9 cellular contexts compared by ENCODE assay signal in the genomic region with DNA sequence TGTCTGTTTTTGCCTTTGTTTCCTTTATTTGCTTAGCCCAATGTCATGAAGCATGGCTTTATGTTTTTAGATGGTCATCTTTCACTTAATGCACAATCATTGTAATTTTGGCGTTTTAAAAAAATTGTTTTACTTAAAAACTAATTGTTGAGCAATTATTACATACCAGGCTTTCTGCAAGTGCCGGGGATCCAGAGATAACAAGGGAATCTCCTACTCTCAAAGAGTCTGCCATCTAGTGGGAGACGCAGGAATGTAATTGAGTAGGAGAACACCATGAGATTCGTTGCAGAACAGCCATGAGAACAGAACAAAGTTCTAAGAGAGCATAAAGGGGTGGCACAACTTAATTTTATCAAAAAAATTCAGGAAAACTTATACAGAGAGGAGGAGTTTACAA. TPM values are rescaled to one million over a fixed set of nuclear protein-coding genes. Genes with fewer than 3 reads are reported as not detected.
DNase-seq lines count a peak whose midpoint lies in the region; ATAC-seq, FAIRE-seq and TF ChIP-seq lines count a peak whose summit lies in the region.
"Not testable (repeated sequence)": the region's sequence is repeated elsewhere in the genome, so short reads cannot be mapped to it uniquely, and the experiment has no call there.
"Had no signal": no experiment of that assay in that cellular context is flagged by ENCODE, and none has a peak within 500 bp of the region (broad histone marks: within the 10 kb centered on the region; RNA-seq: fewer than 3 reads in every experiment).

No MANE protein-coding gene starts in this region.

- H3K79me2 ChIP-seq in SK-N-SH (ENCODE audit: insufficient read depth); K562 (ENCODE audit: control insufficient read depth, insufficient read depth, low read length): not testable (repeated sequence)

- not testable (repeated sequence) for H4K91ac ChIP-seq in mesenchymal stem cell (ENCODE audit: low read length)

- intact Hi-C loops in CD4-positive, alpha-beta memory T cell (cut with micrococcal nuclease): loop anchor here (1.0 to 5.0 kb wide), 2 partner anchors 42 to 135 kb away; no protein-coding TSS in a partner anchor
- intact Hi-C loops in K562 (cut with micrococcal nuclease): loop anchor here (1.0 to 5.0 kb wide), 2 partner anchors 135 to 232 kb away; no protein-coding TSS in a partner anchor
- intact Hi-C loops in thyroid gland (cut with DNase I): not testable (repeated sequence)

- not testable (repeated sequence) for H2AFZ ChIP-seq in SK-N-SH (ENCODE audit: low read depth); K562 (ENCODE audit: low read depth, low read length); mesenchymal stem cell (ENCODE audit: low read depth, low read length)

- not testable (repeated sequence) for H2BK5ac ChIP-seq in mesenchymal stem cell (ENCODE audit: low read depth, low read length, poor library complexity, severe bottlenecking)

- TF ChIP-seq RAD21 in SK-N-SH (IDR thresholded peaks at IDR 0.05; ENCODE audit: low read length): peak; percentile 60
- peak; percentile 77 to 83 for TF ChIP-seq RAD21 in K562 (CRISPR knock-in tag; conservative IDR thresholded peaks at IDR 0.05 in 1 of 2, IDR thresholded peaks at IDR 0.05 in 1 of 2)

- H4K8ac ChIP-seq in mesenchymal stem cell (ENCODE audit: low read length): not testable (repeated sequence)

- H4K20me1 ChIP-seq in SK-N-SH (ENCODE audit: insufficient read depth); K562 (replicated peaks; ENCODE audit: control insufficient read depth, insufficient read depth, low read length): not testable (repeated sequence)

- POLR2A ChIA-PET in CD4-positive, alpha-beta memory T cell (lab: Charles Lee; ENCODE audit: partially characterized antibody); SK-N-SH (lab: Yijun Ruan, JAX); K562 (lab: Yijun Ruan, JAX): not testable (repeated sequence)

- H2AK5ac ChIP-seq in mesenchymal stem cell (ENCODE audit: low read length, severe bottlenecking): not testable (repeated sequence)

- not testable (repeated sequence) for H3K27me3 Mint-ChIP-seq in CD4-positive, alpha-beta memory T cell

- not testable (repeated sequence) for H3K79me1 ChIP-seq in mesenchymal stem cell (replicated peaks; ENCODE audit: low read length, poor library complexity, severe bottlenecking)

- not testable (repeated sequence) for BruUV-seq in K562 (replicated peaks; lab: Mats Ljungman, UMichigan)

- not testable (repeated sequence) for H3K4me3 Mint-ChIP-seq in CD4-positive, alpha-beta memory T cell

- TF ChIP-seq POLR2A in H54 (IDR thresholded peaks at IDR 0.05; ENCODE audit: low read depth, low read length); K562 (conservative IDR thresholded peaks at IDR 0.05); thyroid gland (IDR thresholded peaks at IDR 0.05): not testable (repeated sequence)

- H3K4me1 Mint-ChIP-seq in CD4-positive, alpha-beta memory T cell: peaks cover 8 to 20% (median 16%) of the 10 kb centered on the region in 4 donors

- H3K9me3 Mint-ChIP-seq in CD4-positive, alpha-beta memory T cell: not testable (repeated sequence)

- not testable (repeated sequence) for H3F3A ChIP-seq in SK-N-SH (replicated peaks; ENCODE audit: insufficient read depth)

- not testable (repeated sequence) for H3K18ac ChIP-seq in mesenchymal stem cell (ENCODE audit: low read depth in 1 of 2, low read length in 2 of 2)

- not testable (repeated sequence) for H2BK12ac ChIP-seq in mesenchymal stem cell (ENCODE audit: low read length in 2 of 2)

- peak; percentile 89 for ATAC-seq in K562

- H3K14ac ChIP-seq in mesenchymal stem cell (ENCODE audit: low read length in 2 of 2): not testable (repeated sequence)

- H3K4ac ChIP-seq in mesenchymal stem cell (ENCODE audit: low read depth in 1 of 2, low read length in 2 of 2): not testable (repeated sequence)

- not testable (repeated sequence) for H2BK15ac ChIP-seq in mesenchymal stem cell (ENCODE audit: low read depth, poor library complexity, severe bottlenecking)

- TF ChIP-seq CTCF in SK-N-SH (IDR thresholded peaks at IDR 0.05): peak; percentile 68
- peak; percentile 25 to 51 (median 50); a peak in 4 of 6 replicates for TF ChIP-seq CTCF in K562 (IDR thresholded peaks at IDR 0.05 in 2 of 3, conservative IDR thresholded peaks at IDR 0.05 in 1 of 3; ENCODE audit: insufficient read depth in 2 of 3, low read depth in 1 of 3, low read length in 3 of 3)
- peak; percentile 43 for TF ChIP-seq CTCF in fibroblast of the aortic adventitia (IDR thresholded peaks at IDR 0.05; ENCODE audit: insufficient read depth, low read length)
- peak in 4 of 6 experiments; percentile 19 to 54 (median 35) for TF ChIP-seq CTCF in thyroid gland (IDR thresholded peaks at IDR 0.05)

- not testable (repeated sequence) for H3K9ac ChIP-seq in SK-N-SH; K562 (ENCODE audit: insufficient read depth in 1 of 2, low read depth in 2 of 2, low read length in 2 of 2); mesenchymal stem cell (ENCODE audit: low read length)

- not testable (repeated sequence) for H3K27ac Mint-ChIP-seq in CD4-positive, alpha-beta memory T cell

- not testable (repeated sequence) for H3K23ac ChIP-seq in mesenchymal stem cell (ENCODE audit: low read length in 2 of 2)

- FAIRE-seq in H54 (lab: Jason Lieb, UNC): peak; percentile 85
- peak; percentile 81 for FAIRE-seq in K562 (lab: Jason Lieb, UNC)

- H3K27ac ChIP-seq in CD4-positive, alpha-beta memory T cell (ENCODE audit: low read depth, low read length); SK-N-SH (ENCODE audit: low read depth in 2 of 2, low read length in 1 of 2); K562 (ENCODE audit: extremely low read depth, low read depth, low read length); mesenchymal stem cell (ENCODE audit: low read length, poor library complexity, severe bottlenecking); thyroid gland: not testable (repeated sequence)

- H3K36me3 ChIP-seq in CD4-positive, alpha-beta memory T cell (ENCODE audit: insufficient read depth, low read length); SK-N-SH (replicated peaks in 1 of 2; ENCODE audit: control insufficient read depth in 1 of 2, insufficient read depth in 2 of 2, low read length in 1 of 2); K562 (ENCODE audit: control insufficient read depth, insufficient read depth, low read length); mesenchymal stem cell (ENCODE audit: control insufficient read depth in 1 of 2, insufficient read depth in 2 of 2, low read depth in 1 of 2, low read length in 2 of 2); thyroid gland: not testable (repeated sequence)

- in situ Hi-C loops in K562 (cut with MboI): loop anchor here (10.0 kb wide), 1 partner anchor 229 kb away; no protein-coding TSS in a partner anchor

- not testable (repeated sequence) for H3K27me3 ChIP-seq in CD4-positive, alpha-beta memory T cell (ENCODE audit: insufficient read depth, low read length); SK-N-SH (ENCODE audit: insufficient read depth); K562 (ENCODE audit: control insufficient read depth in 2 of 2, insufficient read depth in 2 of 2, low read length in 2 of 2); mesenchymal stem cell (ENCODE audit: control insufficient read depth in 1 of 2, insufficient read depth in 1 of 2, low read length in 2 of 2); thyroid gland

- peak in 4 of 5 donors; percentile 19 to 41 (median 36) for DNase-seq in CD4-positive, alpha-beta memory T cell
- not testable (repeated sequence) for DNase-seq in H54 (ENCODE audit: insufficient read length, low spot score)
- DNase-seq in NCI-H1694 treated with DMSO at 0.1 percent for 48 hours (lab: John Stamatoyannopoulos, UW): peak; percentile 33
- peak; percentile 17 for DNase-seq in SK-N-SH
- DNase-seq in K562 (ENCODE audit: extremely low read depth in 1 of 4, low spot score in 3 of 4): peak; percentile 30 to 54 (median 32)
- peak; percentile 51 for DNase-seq in fibroblast of the aortic adventitia (ENCODE audit: low read depth)
- DNase-seq in mesenchymal stem cell: peak; percentile 42
- DNase-seq in thyroid gland: peak in 1 of 2 donors; percentile 6

- not testable (repeated sequence) for H3K9me2 ChIP-seq in SK-N-SH

- H3K9me3 ChIP-seq in CD4-positive, alpha-beta memory T cell (ENCODE audit: control insufficient read depth in 1 of 2, low read length in 2 of 2); SK-N-SH; K562 (replicated peaks; ENCODE audit: control insufficient read depth, insufficient read depth, low read depth, low read length); mesenchymal stem cell (ENCODE audit: control insufficient read depth, low read length); thyroid gland: not testable (repeated sequence)

- not testable (repeated sequence) for H3K9me1 ChIP-seq in K562 (ENCODE audit: control insufficient read depth, insufficient read depth, low read length)

- CTCF ChIA-PET in CD4-positive, alpha-beta memory T cell (lab: Charles Lee; ENCODE audit: partially characterized antibody): interaction anchor here (1.0 kb wide), 1 partner anchor 135 kb away, joined by 5 read pairs; no protein-coding TSS in a partner anchor
- CTCF ChIA-PET in SK-N-SH (lab: Yijun Ruan, JAX): interaction anchor here (0.7 kb wide), 1 partner anchor 134 kb away, joined by 4 read pairs; no protein-coding TSS in a partner anchor
- CTCF ChIA-PET in K562 (lab: Yijun Ruan, JAX; ENCODE audit: low intra/inter-chr PET ratio): interaction anchor here (1.6 kb wide), 1 partner anchor 134 kb away, joined by 12 read pairs; no protein-coding TSS in a partner anchor

- not testable (repeated sequence) for H2BK120ac ChIP-seq in mesenchymal stem cell (ENCODE audit: low read depth, low read length)

- not testable (repeated sequence) for H3K4me1 ChIP-seq in CD4-positive, alpha-beta memory T cell (ENCODE audit: insufficient read depth, low read length); SK-N-SH (ENCODE audit: control insufficient read depth in 1 of 2, insufficient read depth in 2 of 2, low read depth in 1 of 2, low read length in 1 of 2); K562 (replicated peaks in 1 of 2; ENCODE audit: control insufficient read depth in 2 of 2, insufficient read depth in 2 of 2, low read length in 2 of 2); mesenchymal stem cell (ENCODE audit: control insufficient read depth, insufficient read depth, low read depth, low read length); thyroid gland

- not testable (repeated sequence) for H3K4me3 ChIP-seq in CD4-positive, alpha-beta memory T cell (ENCODE audit: low read length in 2 of 2); SK-N-SH (ENCODE audit: low read depth in 2 of 2, low read length in 1 of 2); K562; fibroblast of the aortic adventitia (ENCODE audit: low read depth, low read length); mesenchymal stem cell (ENCODE audit: insufficient read depth in 1 of 2, low read depth in 1 of 2, low read length in 2 of 2); thyroid gland (replicated peaks in 1 of 3)

- not testable (repeated sequence) for TF ChIP-seq EP300 in SK-N-SH (IDR thresholded peaks at IDR 0.05; ENCODE audit: borderline replicate concordance in 1 of 2, low read depth in 1 of 2, low read length in 1 of 2); K562 (IDR thresholded peaks at IDR 0.05; ENCODE audit: low read length)

- 6% methylated on average over 4 of the region's 4 CpGs for WGBS in SK-N-SH (ENCODE audit: low lambda C conversion rate)
- WGBS in K562 (ENCODE audit: insufficient coverage, low coverage, missing lambda C conversion rate): 1% methylated on average over 4 of the region's 4 CpGs
- 0% methylated on average over 2 of the region's 4 CpGs for WGBS in mesenchymal stem cell
- WGBS in thyroid gland, 2 donors: 7% methylated on average over 4 of the region's 4 CpGs

- H3K36me3 Mint-ChIP-seq in CD4-positive, alpha-beta memory T cell: not testable (repeated sequence)

- H3K4me2 ChIP-seq in SK-N-SH; K562 (ENCODE audit: insufficient read depth, low read length); mesenchymal stem cell (ENCODE audit: low read length, poor library complexity, severe bottlenecking): not testable (repeated sequence)

RNA-seq across cellular contexts. Expression of gene XCL1, which starts 2.2 kb away (rescaled TPM):
- under 1 TPM; 0.55 to 0.64 TPM for total RNA-seq in CD4-positive, alpha-beta memory T cell
- polyA plus RNA-seq in CD4-positive, alpha-beta memory T cell: 1 to 10 TPM in 1 of 2 donors, under 1 TPM in 1; 0.19 to 1.1 TPM
- polyA plus RNA-seq in SK-N-SH (2012; rRNA removed): not detected in 2 replicates
- 0.01 TPM in 1 of 2 replicates, not detected in the other for polyA plus RNA-seq in SK-N-SH (2012; cell fraction: cytosol; rRNA removed)
- 0.09 and 0.11 TPM in 2 replicates for polyA plus RNA-seq in SK-N-SH (2012; cell fraction: nucleus; rRNA removed)
- not detected in 2 replicates for total RNA-seq in K562 (2011; cell fraction: chromatin; rRNA removed; ENCODE audit: low replicate concordance)
- total RNA-seq in K562 (2011; cell fraction: nucleolus; rRNA removed): not detected in 2 replicates
- 0.29 TPM in 1 of 2 replicates, not detected in the other for total RNA-seq in K562 (2011; cell fraction: nucleoplasm; rRNA removed)
- total RNA-seq in K562 (2014; rRNA removed): not detected in 2 replicates
- not detected in 2 replicates for total RNA-seq in K562 (2014; rRNA removed; fragmentation: Illumina TruSeq; extraction: Trizol)
- not detected in 2 replicates for total RNA-seq in K562 (2015; rRNA removed; fragmentation: Illumina TruSeq; extraction: Trizol)
- not detected in 2 replicates for total RNA-seq in K562 (2021)
- not detected in 2 replicates for polyA plus RNA-seq in K562 (2011; rRNA removed)
- not detected in 2 replicates for polyA plus RNA-seq in K562 (2011; cell fraction: cytosol; rRNA removed)
- polyA plus RNA-seq in K562 (2011; cell fraction: nucleus; rRNA removed): 1.7 TPM in 1 of 2 replicates, not detected in the other
- polyA plus RNA-seq in K562 (2012): 0.14 TPM in 1 of 2 replicates, not detected in the other
- 0.09 TPM in 1 of 2 replicates, not detected in the other for polyA plus RNA-seq in K562 (2014; fragmentation: Illumina TruSeq; extraction: Trizol)
- under 1 TPM; 0.06 TPM for polyA plus RNA-seq in K562 (2014; fragmentation: Nextera tagmentation; extraction: Ambion mirVana)
- polyA plus RNA-seq in K562 (2014; rRNA removed): not detected in 2 replicates
- 0.18 TPM in 1 of 2 replicates, not detected in the other for polyA minus RNA-seq in K562 (2011; rRNA and poly(A)+ RNA removed)
- polyA minus RNA-seq in K562 (2011; cell fraction: cytosol; rRNA and poly(A)+ RNA removed): not detected in 2 replicates
- not detected in 2 replicates for polyA minus RNA-seq in K562 (2011; cell fraction: nucleus; rRNA and poly(A)+ RNA removed)
- total RNA-seq in fibroblast of the aortic adventitia (ENCODE audit: low replicate concordance): not detected in 2 replicates
- polyA plus RNA-seq in mesenchymal stem cell (2013, experiment 1 of 2): not detected
- polyA plus RNA-seq in mesenchymal stem cell (2013, experiment 2 of 2): not detected
- total RNA-seq in thyroid gland: under 1 TPM in 1 of 4 donors, not detected in 3; 0.81 TPM

RNA-seq across cellular contexts. Expression of gene XCL2, which starts 30.4 kb away (rescaled TPM):
- total RNA-seq in CD4-positive, alpha-beta memory T cell: not detected
- polyA plus RNA-seq in CD4-positive, alpha-beta memory T cell: 1 to 10 TPM; 1.4 to 2.8 TPM
- not detected in 2 replicates for polyA plus RNA-seq in SK-N-SH (2012; rRNA removed)
- not detected in 2 replicates for polyA plus RNA-seq in SK-N-SH (2012; cell fraction: cytosol; rRNA removed)
- not detected in 2 replicates for polyA plus RNA-seq in SK-N-SH (2012; cell fraction: nucleus; rRNA removed)
- total RNA-seq in K562 (2011; cell fraction: chromatin; rRNA removed; ENCODE audit: low replicate concordance): not detected in 2 replicates
- total RNA-seq in K562 (2011; cell fraction: nucleolus; rRNA removed): not detected in 2 replicates
- not detected in 2 replicates for total RNA-seq in K562 (2011; cell fraction: nucleoplasm; rRNA removed)
- total RNA-seq in K562 (2014; rRNA removed): not detected in 2 replicates
- not detected in 2 replicates for total RNA-seq in K562 (2014; rRNA removed; fragmentation: Illumina TruSeq; extraction: Trizol)
- total RNA-seq in K562 (2015; rRNA removed; fragmentation: Illumina TruSeq; extraction: Trizol): not detected in 2 replicates
- not detected in 2 replicates for total RNA-seq in K562 (2021)
- not detected in 2 replicates for polyA plus RNA-seq in K562 (2011; rRNA removed)
- polyA plus RNA-seq in K562 (2011; cell fraction: cytosol; rRNA removed): not detected in 2 replicates
- not detected in 2 replicates for polyA plus RNA-seq in K562 (2011; cell fraction: nucleus; rRNA removed)
- not detected in 2 replicates for polyA plus RNA-seq in K562 (2012)
- not detected in 2 replicates for polyA plus RNA-seq in K562 (2014; fragmentation: Illumina TruSeq; extraction: Trizol)
- not detected for polyA plus RNA-seq in K562 (2014; fragmentation: Nextera tagmentation; extraction: Ambion mirVana)
- polyA plus RNA-seq in K562 (2014; rRNA removed): not detected in 2 replicates
- not detected in 2 replicates for polyA minus RNA-seq in K562 (2011; rRNA and poly(A)+ RNA removed)
- polyA minus RNA-seq in K562 (2011; cell fraction: cytosol; rRNA and poly(A)+ RNA removed): not detected in 2 replicates
- polyA minus RNA-seq in K562 (2011; cell fraction: nucleus; rRNA and poly(A)+ RNA removed): not detected in 2 replicates
- total RNA-seq in fibroblast of the aortic adventitia (ENCODE audit: low replicate concordance): not detected in 2 replicates
- not detected for polyA plus RNA-seq in mesenchymal stem cell (2013, experiment 1 of 2)
- polyA plus RNA-seq in mesenchymal stem cell (2013, experiment 2 of 2): not detected
- not detected for total RNA-seq in thyroid gland
- total RNA-seq: H7 had no signal
